ENCODE assay signal across 1 cellular context in genomic region chr6:53041356-53041755, GRCh38.
TF ChIP-seq lines count a peak whose summit lies in the region.

No MANE protein-coding gene starts in this region.

TF ChIP-seq in WTC11, 78 proteins besides CTCF, POLR2A, EP300 and RAD21 (continued from another document):
- no peak for TF ChIP-seq ZSCAN18 (CRISPR knock-in tag; IDR thresholded peaks at IDR 0.05)
- TF ChIP-seq PREB (CRISPR knock-in tag; IDR thresholded peaks at IDR 0.05; ENCODE audit: borderline replicate concordance): no peak
- no peak for TF ChIP-seq RELA (CRISPR knock-in tag; IDR thresholded peaks at IDR 0.05; ENCODE audit: borderline replicate concordance)
- no peak for TF ChIP-seq MAX (CRISPR knock-in tag; IDR thresholded peaks at IDR 0.05)
- no peak for TF ChIP-seq AR (CRISPR knock-in tag; IDR thresholded peaks at IDR 0.05)
- no peak for TF ChIP-seq TCF7 (CRISPR knock-in tag; IDR thresholded peaks at IDR 0.05; ENCODE audit: low read depth)
- no peak for TF ChIP-seq ZBTB21 (CRISPR knock-in tag; IDR thresholded peaks at IDR 0.05; ENCODE audit: borderline replicate concordance)
- no peak for TF ChIP-seq ZNF671 (CRISPR knock-in tag; IDR thresholded peaks at IDR 0.05)
- TF ChIP-seq RORB (CRISPR knock-in tag; IDR thresholded peaks at IDR 0.05): no peak
- TF ChIP-seq KAT7 (CRISPR knock-in tag; IDR thresholded peaks at IDR 0.05; ENCODE audit: borderline replicate concordance): no peak
